In the genomic region with DNA sequence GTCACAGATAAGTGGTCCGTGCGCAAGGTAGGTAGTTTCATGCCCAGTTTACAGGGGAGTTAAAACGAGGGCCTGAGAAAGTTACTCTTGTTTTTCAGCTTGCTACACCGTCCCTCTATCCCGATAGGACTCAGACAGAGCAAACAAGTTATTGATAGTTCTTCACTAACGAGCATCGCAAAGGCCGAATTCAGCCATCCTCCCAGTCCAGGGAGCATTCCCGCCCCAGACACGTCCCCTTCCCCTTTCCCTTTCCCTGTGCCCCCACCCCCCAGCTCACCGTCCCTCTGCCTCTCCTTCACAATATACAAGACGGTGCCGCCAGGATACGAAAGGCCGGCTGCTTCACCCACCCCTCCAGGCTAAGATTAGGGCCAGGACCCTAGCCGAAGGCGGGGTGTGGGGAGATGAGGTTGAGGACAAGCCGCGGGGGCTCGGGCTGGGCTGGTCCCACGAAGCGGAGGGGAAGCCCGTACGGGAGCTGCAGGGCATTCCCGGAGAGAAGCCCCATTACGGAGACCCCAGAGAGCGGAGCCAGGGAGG, we compare ENCODE assay signal across 7 cellular contexts. TPM values are rescaled to one million over a fixed set of nuclear protein-coding genes. Genes with fewer than 3 reads are reported as not detected.
DNase-seq lines count a peak whose midpoint lies in the region; ATAC-seq, FAIRE-seq and TF ChIP-seq lines count a peak whose summit lies in the region.

No MANE protein-coding gene starts in this region.

- DNase-seq in GM19239 (ENCODE audit: insufficient read length, low spot score), result no peak
- no peak for DNase-seq in Karpas-422
- peak in 1 of 2 donors; percentile 19 for DNase-seq in breast epithelium (ENCODE audit: low spot score in 2 of 2)
- no peak for DNase-seq in HepG2 (ENCODE audit: low spot score)
- DNase-seq in thyroid gland, result peak; percentile 15
- DNase-seq in SW 1271 (lab: John Stamatoyannopoulos, UW), result no peak
- no peak for DNase-seq in stimulated activated CD4-positive, alpha-beta T cell treated with anti-CD3 and anti-CD28 coated beads, Interleukin-12 subunit alpha, Interleukin-12 subunit beta, amount 100 ng/mL, for 4 hours

- POLR2A ChIA-PET in HepG2 (lab: Yijun Ruan, JAX), result interaction anchor here (0.7 to 3.9 kb wide), 10 partner anchors 9 to 176 kb away, joined by 3 to 37 read pairs (median 9); a partner anchor contains a TSS

- intact Hi-C loops in breast epithelium (cut with DNase I; ENCODE audit: low total_unique reads) (no loop called here), HepG2 (cut with micrococcal nuclease; ENCODE audit: unreplicated experiment) (no loop called here), thyroid gland (cut with DNase I) (no loop called here)

- H3K27me3 ChIP-seq in Karpas-422 (ENCODE audit: low read length), result no peaks in the 10 kb centered on the region
- H3K27me3 ChIP-seq in breast epithelium, result no peaks in the 10 kb centered on the region
- peaks cover 3 to 6% of the 10 kb centered on the region in 2 experiments; a peak in 4 of 5 replicates for H3K27me3 ChIP-seq in HepG2 (ENCODE audit: control insufficient read depth in 1 of 2, insufficient read depth in 2 of 2, low read length in 2 of 2)
- H3K27me3 ChIP-seq in thyroid gland, result no peaks in the 10 kb centered on the region

- H3K79me2 ChIP-seq in Karpas-422 (ENCODE audit: low read length) (peaks cover 50% of the 10 kb centered on the region), HepG2 (ENCODE audit: insufficient read depth, low read length) (peaks cover 40% of the 10 kb centered on the region)

- no peaks in the 10 kb centered on the region for H3K9me2 ChIP-seq in Karpas-422 (replicated peaks; ENCODE audit: insufficient read depth, low read length)

- CTCF ChIA-PET in HepG2 (lab: Yijun Ruan, JAX; ENCODE audit: low intra/inter-chr PET ratio, low total read pairs), result no interaction called here

- H3K9me3 ChIP-seq in Karpas-422 (ENCODE audit: low read length) (no peaks in the 10 kb centered on the region), breast epithelium (no peaks in the 10 kb centered on the region), HepG2 (ENCODE audit: low read length) (no peaks in the 10 kb centered on the region), thyroid gland (no peaks in the 10 kb centered on the region)

- H2AFZ ChIP-seq in Karpas-422 (ENCODE audit: low read length) (peak overlapping the region; percentile 72; the same call in 1 of the 2 replicates), HepG2 (ENCODE audit: low read length) (no peak overlapping the region)

- FAIRE-seq in GM19239 (lab: Jason Lieb, UNC), result peak; percentile 26
- no peak for FAIRE-seq in HepG2 (lab: Jason Lieb, UNC)

- peak overlapping the region; percentile 91 for H3K4me2 ChIP-seq in Karpas-422 (ENCODE audit: low read depth, low read length, poor library complexity, severe bottlenecking)
- peak overlapping the region; percentile 89 for H3K4me2 ChIP-seq in HepG2 (ENCODE audit: low read depth, low read length)

- ATAC-seq in HepG2, result peak; percentile 50

- TF ChIP-seq CTCF in breast epithelium (IDR thresholded peaks at IDR 0.05) (no peak), HepG2 (CRISPR knock-in tag; IDR thresholded peaks at IDR 0.05) (no peak), thyroid gland (IDR thresholded peaks at IDR 0.05) (no peak)

- no peak for TF ChIP-seq RAD21 in HepG2 (CRISPR knock-in tag; IDR thresholded peaks at IDR 0.05)

- H3K4me3 ChIP-seq in Karpas-422 (ENCODE audit: low read length), result peak overlapping the region; percentile 91
- peak overlapping the region; percentile 83 to 97 (median 93) for H3K4me3 ChIP-seq in breast epithelium
- peak overlapping the region; percentile 76 to 91 (median 87) for H3K4me3 ChIP-seq in HepG2 (replicated peaks in 1 of 3; ENCODE audit: insufficient read depth in 1 of 3, low read depth in 2 of 3, low read length in 3 of 3)
- H3K4me3 ChIP-seq in thyroid gland (replicated peaks in 1 of 3), result peak overlapping the region; percentile 57 to 99 (median 97)

- in situ Hi-C loops in HepG2 (cut with HindIII; ENCODE audit: extremely low pct_ligation_motif_present, low pct_unique_long_range_greater_than_20kb), result no loop called here

- peaks cover 13% of the 10 kb centered on the region; the same call in 1 of the 2 replicates for H4K20me1 ChIP-seq in Karpas-422 (ENCODE audit: insufficient read depth, low read depth, low read length)
- peaks cover 9% of the 10 kb centered on the region; the same call in 1 of the 2 replicates for H4K20me1 ChIP-seq in HepG2 (ENCODE audit: insufficient read depth, low read length)

- no peak for TF ChIP-seq EP300 in HepG2 (IDR thresholded peaks at IDR 0.05; ENCODE audit: low read depth in 2 of 2, low read length in 2 of 2)
- no peak for TF ChIP-seq EP300 in HepG2 (CRISPR knock-in tag; IDR thresholded peaks at IDR 0.05; ENCODE audit: borderline replicate concordance)

- peak overlapping the region; percentile 91 for H3K9ac ChIP-seq in Karpas-422 (ENCODE audit: low read length)
- peak overlapping the region; percentile 84 for H3K9ac ChIP-seq in HepG2 (ENCODE audit: insufficient read depth, low read depth, low read length)

- peaks cover 44% of the 10 kb centered on the region for H3K4me1 ChIP-seq in Karpas-422 (ENCODE audit: low read length)
- no peaks in the 10 kb centered on the region for H3K4me1 ChIP-seq in breast epithelium
- peaks cover 43% of the 10 kb centered on the region for H3K4me1 ChIP-seq in HepG2 (ENCODE audit: insufficient read depth, low read length)
- peaks cover 14 to 25% of the 10 kb centered on the region in 2 donors for H3K4me1 ChIP-seq in thyroid gland

- TSS peak; percentile 85 for BruUV-seq in HepG2 (replicated peaks; lab: Mats Ljungman, UMichigan)

- TF ChIP-seq POLR2A in breast epithelium (IDR thresholded peaks at IDR 0.05), result no peak
- TF ChIP-seq POLR2A in HepG2 (IDR thresholded peaks at IDR 0.05; ENCODE audit: insufficient read depth in 1 of 2, low read depth in 2 of 2, low read length in 2 of 2), result no peak
- no peak for TF ChIP-seq POLR2A in thyroid gland (IDR thresholded peaks at IDR 0.05)

- H3K36me3 ChIP-seq in Karpas-422 (ENCODE audit: insufficient read depth, low read length) (peaks cover 17% of the 10 kb centered on the region; the same call in 1 of the 2 replicates), breast epithelium (no peaks in the 10 kb centered on the region), HepG2 (replicated peaks in 1 of 2; ENCODE audit: control insufficient read depth in 1 of 2, insufficient read depth in 2 of 2, low read length in 2 of 2) (peaks cover 3 to 28% of the 10 kb centered on the region in 2 experiments), thyroid gland (peaks cover 0 to 3% of the 10 kb centered on the region in 2 donors)

- H3K27ac ChIP-seq in Karpas-422 (ENCODE audit: low read length) (peak overlapping the region; percentile 92), breast epithelium (peak overlapping the region; percentile 78 to 79), HepG2 (ENCODE audit: extremely low read length, insufficient read depth, low read length) (peak overlapping the region; percentile 60), thyroid gland (peak overlapping the region in 2 of 3 donors; percentile 25 to 69)

- 1% methylated on average over 27 of the region's 27 CpGs for WGBS in HepG2 (ENCODE audit: low lambda C conversion rate)
- WGBS in thyroid gland, 2 donors, result 2 to 4% methylated on average over 16 to 27 of the region's 27 CpGs

RNA-seq across cellular contexts. Expression of a gene that starts 0.6 kb away (rescaled TPM):
- 40.8 and 57.5 TPM in 2 replicates for total RNA-seq in Karpas-422 (2014; rRNA removed; shearing (Covaris generic); ENCODE audit: low replicate concordance)
- total RNA-seq in breast epithelium (100 to 1,000 TPM in 1 of 3 donors, 10 to 100 TPM in 2; 82.2 to 102 (median 90.7) TPM), HepG2 (2016; rRNA removed; fragmentation: Illumina TruSeq; extraction: Trizol) (63.6 and 81.6 TPM in 2 replicates), thyroid gland (100 to 1,000 TPM; 107 to 134 (median 119) TPM)
- 31.6 and 37.8 TPM in 2 replicates for total RNA-seq in HepG2 (2016; cell fraction: cytosol; rRNA removed; fragmentation: Illumina TruSeq; extraction: Trizol; ENCODE audit: low read depth)
- total RNA-seq in HepG2 (2016; cell fraction: insoluble cytoplasmic fraction; rRNA removed; fragmentation: Illumina TruSeq; extraction: Trizol), result 65.9 and 72.9 TPM in 2 replicates
- total RNA-seq in HepG2 (2016; cell fraction: membrane; rRNA removed; fragmentation: Illumina TruSeq; extraction: Trizol), result 115 and 123 TPM in 2 replicates
- total RNA-seq in HepG2 (2016; cell fraction: nucleus; rRNA removed; fragmentation: Illumina TruSeq; extraction: Trizol), result 36.2 and 40.9 TPM in 2 replicates
- 103 and 115 TPM in 2 replicates for polyA plus RNA-seq in HepG2 (2011; rRNA removed)
- 101 and 112 TPM in 2 replicates for polyA plus RNA-seq in HepG2 (2011; cell fraction: cytosol; rRNA removed)
- 49.0 and 59.8 TPM in 2 replicates for polyA plus RNA-seq in HepG2 (2011; cell fraction: nucleus; rRNA removed)
- polyA plus RNA-seq in HepG2 (2012), result 74.1 and 79.3 TPM in 2 replicates
- polyA plus RNA-seq in HepG2 (2016; cell fraction: cytosol; fragmentation: Illumina TruSeq; extraction: Trizol; ENCODE audit: low read depth), result 37.9 and 44.6 TPM in 2 replicates
- polyA plus RNA-seq in HepG2 (2016; cell fraction: insoluble cytoplasmic fraction; fragmentation: Illumina TruSeq; extraction: Trizol; ENCODE audit: low read depth), result 95.8 and 106 TPM in 2 replicates
- polyA plus RNA-seq in HepG2 (2016; cell fraction: membrane; fragmentation: Illumina TruSeq; extraction: Trizol; ENCODE audit: low read depth), result 126 and 130 TPM in 2 replicates
- 74.2 and 82.1 TPM in 2 replicates for polyA plus RNA-seq in HepG2 (2016; cell fraction: nucleus; fragmentation: Illumina TruSeq; extraction: Trizol; ENCODE audit: insufficient read depth, low read depth)
- 90.9 and 162 TPM in 2 replicates for polyA minus RNA-seq in HepG2 (2011; rRNA and poly(A)+ RNA removed; ENCODE audit: low replicate concordance)
- polyA minus RNA-seq in HepG2 (2011; cell fraction: cytosol; rRNA and poly(A)+ RNA removed), result 54.6 and 59.7 TPM in 2 replicates
- 37.3 and 54.8 TPM in 2 replicates for polyA minus RNA-seq in HepG2 (2011; cell fraction: nucleus; rRNA and poly(A)+ RNA removed)

RNA-seq across cellular contexts. Expression of a gene that starts 4.3 kb away (rescaled TPM):
- 4.8 and 5.8 TPM in 2 replicates for total RNA-seq in Karpas-422 (2014; rRNA removed; shearing (Covaris generic); ENCODE audit: low replicate concordance)
- total RNA-seq in breast epithelium (10 to 100 TPM in 1 of 3 donors, 1 to 10 TPM in 2; 5.6 to 17.7 (median 6.6) TPM), HepG2 (2016; rRNA removed; fragmentation: Illumina TruSeq; extraction: Trizol) (0.01 and 0.18 TPM in 2 replicates), thyroid gland (10 to 100 TPM in 1 of 4 donors, 1 to 10 TPM in 3; 2.1 to 11.0 (median 2.8) TPM)
- 1.1 TPM in 1 of 2 replicates, not detected in the other for total RNA-seq in HepG2 (2016; cell fraction: cytosol; rRNA removed; fragmentation: Illumina TruSeq; extraction: Trizol; ENCODE audit: low read depth)
- 0.45 TPM in 1 of 2 replicates, not detected in the other for total RNA-seq in HepG2 (2016; cell fraction: insoluble cytoplasmic fraction; rRNA removed; fragmentation: Illumina TruSeq; extraction: Trizol)
- 0.93 and 0.96 TPM in 2 replicates for total RNA-seq in HepG2 (2016; cell fraction: membrane; rRNA removed; fragmentation: Illumina TruSeq; extraction: Trizol)
- total RNA-seq in HepG2 (2016; cell fraction: nucleus; rRNA removed; fragmentation: Illumina TruSeq; extraction: Trizol), result 0.53 TPM in 1 of 2 replicates, not detected in the other
- polyA plus RNA-seq in HepG2 (2011; rRNA removed), result 0.22 and 0.50 TPM in 2 replicates
- under 0.01 and 0.01 TPM in 2 replicates for polyA plus RNA-seq in HepG2 (2011; cell fraction: cytosol; rRNA removed)
- polyA plus RNA-seq in HepG2 (2011; cell fraction: nucleus; rRNA removed), result 0.02 and 0.03 TPM in 2 replicates
- polyA plus RNA-seq in HepG2 (2012), result 0.05 and 0.07 TPM in 2 replicates
- 0.51 and 1.6 TPM in 2 replicates for polyA plus RNA-seq in HepG2 (2016; cell fraction: cytosol; fragmentation: Illumina TruSeq; extraction: Trizol; ENCODE audit: low read depth)
- polyA plus RNA-seq in HepG2 (2016; cell fraction: insoluble cytoplasmic fraction; fragmentation: Illumina TruSeq; extraction: Trizol; ENCODE audit: low read depth), result not detected in 2 replicates
- 1.5 TPM in 1 of 2 replicates, not detected in the other for polyA plus RNA-seq in HepG2 (2016; cell fraction: membrane; fragmentation: Illumina TruSeq; extraction: Trizol; ENCODE audit: low read depth)
- polyA plus RNA-seq in HepG2 (2016; cell fraction: nucleus; fragmentation: Illumina TruSeq; extraction: Trizol; ENCODE audit: insufficient read depth, low read depth), result 0.05 TPM in 1 of 2 replicates, not detected in the other
- polyA minus RNA-seq in HepG2 (2011; rRNA and poly(A)+ RNA removed; ENCODE audit: low replicate concordance), result 0.02 and 0.22 TPM in 2 replicates
- polyA minus RNA-seq in HepG2 (2011; cell fraction: cytosol; rRNA and poly(A)+ RNA removed), result 0.79 TPM in 1 of 2 replicates, not detected in the other
- polyA minus RNA-seq in HepG2 (2011; cell fraction: nucleus; rRNA and poly(A)+ RNA removed), result under 0.01 TPM in 2 replicates

RNA-seq across cellular contexts. Expression of a gene that starts 27.4 kb away (rescaled TPM):
- 19.8 and 57.5 TPM in 2 replicates for total RNA-seq in Karpas-422 (2014; rRNA removed; shearing (Covaris generic); ENCODE audit: low replicate concordance)
- total RNA-seq in breast epithelium (10 to 100 TPM in 2 of 3 donors, 1 to 10 TPM in 1; 8.5 to 13.8 (median 12.4) TPM), HepG2 (2016; rRNA removed; fragmentation: Illumina TruSeq; extraction: Trizol) (48.4 and 58.4 TPM in 2 replicates), thyroid gland (10 to 100 TPM in 2 of 4 donors, 1 to 10 TPM in 2; 4.7 to 13.7 (median 8.2) TPM)
- total RNA-seq in HepG2 (2016; cell fraction: cytosol; rRNA removed; fragmentation: Illumina TruSeq; extraction: Trizol; ENCODE audit: low read depth), result 19.8 and 25.4 TPM in 2 replicates
- total RNA-seq in HepG2 (2016; cell fraction: insoluble cytoplasmic fraction; rRNA removed; fragmentation: Illumina TruSeq; extraction: Trizol), result 51.5 and 62.4 TPM in 2 replicates
- total RNA-seq in HepG2 (2016; cell fraction: membrane; rRNA removed; fragmentation: Illumina TruSeq; extraction: Trizol), result 31.1 and 36.0 TPM in 2 replicates
- total RNA-seq in HepG2 (2016; cell fraction: nucleus; rRNA removed; fragmentation: Illumina TruSeq; extraction: Trizol), result 38.3 and 50.4 TPM in 2 replicates
- 43.3 and 45.9 TPM in 2 replicates for polyA plus RNA-seq in HepG2 (2011; rRNA removed)
- 43.5 and 48.0 TPM in 2 replicates for polyA plus RNA-seq in HepG2 (2011; cell fraction: cytosol; rRNA removed)
- 49.8 and 55.0 TPM in 2 replicates for polyA plus RNA-seq in HepG2 (2011; cell fraction: nucleus; rRNA removed)
- 36.0 and 45.5 TPM in 2 replicates for polyA plus RNA-seq in HepG2 (2012)
- polyA plus RNA-seq in HepG2 (2016; cell fraction: cytosol; fragmentation: Illumina TruSeq; extraction: Trizol; ENCODE audit: low read depth), result 20.0 and 21.6 TPM in 2 replicates
- 99.0 and 104 TPM in 2 replicates for polyA plus RNA-seq in HepG2 (2016; cell fraction: insoluble cytoplasmic fraction; fragmentation: Illumina TruSeq; extraction: Trizol; ENCODE audit: low read depth)
- 29.9 and 32.3 TPM in 2 replicates for polyA plus RNA-seq in HepG2 (2016; cell fraction: membrane; fragmentation: Illumina TruSeq; extraction: Trizol; ENCODE audit: low read depth)
- 76.6 and 84.9 TPM in 2 replicates for polyA plus RNA-seq in HepG2 (2016; cell fraction: nucleus; fragmentation: Illumina TruSeq; extraction: Trizol; ENCODE audit: insufficient read depth, low read depth)
- 16.4 and 48.3 TPM in 2 replicates for polyA minus RNA-seq in HepG2 (2011; rRNA and poly(A)+ RNA removed; ENCODE audit: low replicate concordance)
- 10.2 and 15.5 TPM in 2 replicates for polyA minus RNA-seq in HepG2 (2011; cell fraction: cytosol; rRNA and poly(A)+ RNA removed)
- polyA minus RNA-seq in HepG2 (2011; cell fraction: nucleus; rRNA and poly(A)+ RNA removed), result 37.8 and 42.2 TPM in 2 replicates

RNA-seq across cellular contexts. Expression of a gene that starts 27.6 kb away (rescaled TPM):
- 146 and 207 TPM in 2 replicates for total RNA-seq in Karpas-422 (2014; rRNA removed; shearing (Covaris generic); ENCODE audit: low replicate concordance)
- total RNA-seq in breast epithelium, result 100 to 1,000 TPM in 1 of 3 donors, 10 to 100 TPM in 2; 68.5 to 134 (median 80.2) TPM
- 89.2 and 95.7 TPM in 2 replicates for total RNA-seq in HepG2 (2016; rRNA removed; fragmentation: Illumina TruSeq; extraction: Trizol)
- 64.5 and 65.6 TPM in 2 replicates for total RNA-seq in HepG2 (2016; cell fraction: cytosol; rRNA removed; fragmentation: Illumina TruSeq; extraction: Trizol; ENCODE audit: low read depth)
- total RNA-seq in HepG2 (2016; cell fraction: insoluble cytoplasmic fraction; rRNA removed; fragmentation: Illumina TruSeq; extraction: Trizol), result 87.9 and 107 TPM in 2 replicates
- 112 and 135 TPM in 2 replicates for total RNA-seq in HepG2 (2016; cell fraction: membrane; rRNA removed; fragmentation: Illumina TruSeq; extraction: Trizol)
- 38.9 and 40.5 TPM in 2 replicates for total RNA-seq in HepG2 (2016; cell fraction: nucleus; rRNA removed; fragmentation: Illumina TruSeq; extraction: Trizol)
- polyA plus RNA-seq in HepG2 (2011; rRNA removed), result 146 TPM in 2 replicates
- 171 and 302 TPM in 2 replicates for polyA plus RNA-seq in HepG2 (2011; cell fraction: cytosol; rRNA removed)
- polyA plus RNA-seq in HepG2 (2011; cell fraction: nucleus; rRNA removed), result 77.0 and 77.1 TPM in 2 replicates
- 133 and 141 TPM in 2 replicates for polyA plus RNA-seq in HepG2 (2012)
- 151 and 159 TPM in 2 replicates for polyA plus RNA-seq in HepG2 (2016; cell fraction: cytosol; fragmentation: Illumina TruSeq; extraction: Trizol; ENCODE audit: low read depth)
- polyA plus RNA-seq in HepG2 (2016; cell fraction: insoluble cytoplasmic fraction; fragmentation: Illumina TruSeq; extraction: Trizol; ENCODE audit: low read depth), result 220 and 222 TPM in 2 replicates
- 239 and 256 TPM in 2 replicates for polyA plus RNA-seq in HepG2 (2016; cell fraction: membrane; fragmentation: Illumina TruSeq; extraction: Trizol; ENCODE audit: low read depth)
- polyA plus RNA-seq in HepG2 (2016; cell fraction: nucleus; fragmentation: Illumina TruSeq; extraction: Trizol; ENCODE audit: insufficient read depth, low read depth), result 118 and 123 TPM in 2 replicates
- polyA minus RNA-seq in HepG2 (2011; rRNA and poly(A)+ RNA removed; ENCODE audit: low replicate concordance), result 148 and 164 TPM in 2 replicates
- polyA minus RNA-seq in HepG2 (2011; cell fraction: cytosol; rRNA and poly(A)+ RNA removed), result 70.4 and 91.9 TPM in 2 replicates
- 33.3 and 40.7 TPM in 2 replicates for polyA minus RNA-seq in HepG2 (2011; cell fraction: nucleus; rRNA and poly(A)+ RNA removed)
- 100 to 1,000 TPM; 112 to 188 (median 138) TPM for total RNA-seq in thyroid gland

RNA-seq across cellular contexts. Expression of a gene that starts 55.4 kb away (rescaled TPM):
- total RNA-seq in Karpas-422 (2014; rRNA removed; shearing (Covaris generic); ENCODE audit: low replicate concordance), result 31.7 and 78.9 TPM in 2 replicates
- total RNA-seq in breast epithelium, result 100 to 1,000 TPM in 2 of 3 donors, 10 to 100 TPM in 1; 91.0 to 122 (median 121) TPM
- total RNA-seq in HepG2 (2016; rRNA removed; fragmentation: Illumina TruSeq; extraction: Trizol), result 30.7 and 33.8 TPM in 2 replicates
- total RNA-seq in HepG2 (2016; cell fraction: cytosol; rRNA removed; fragmentation: Illumina TruSeq; extraction: Trizol; ENCODE audit: low read depth), result 29.6 and 37.0 TPM in 2 replicates
- 31.5 and 34.4 TPM in 2 replicates for total RNA-seq in HepG2 (2016; cell fraction: insoluble cytoplasmic fraction; rRNA removed; fragmentation: Illumina TruSeq; extraction: Trizol)
- total RNA-seq in HepG2 (2016; cell fraction: membrane; rRNA removed; fragmentation: Illumina TruSeq; extraction: Trizol), result 33.2 and 41.2 TPM in 2 replicates
- 15.1 and 15.7 TPM in 2 replicates for total RNA-seq in HepG2 (2016; cell fraction: nucleus; rRNA removed; fragmentation: Illumina TruSeq; extraction: Trizol)
- 23.3 and 24.8 TPM in 2 replicates for polyA plus RNA-seq in HepG2 (2011; rRNA removed)
- polyA plus RNA-seq in HepG2 (2011; cell fraction: cytosol; rRNA removed), result 27.1 and 35.6 TPM in 2 replicates
- polyA plus RNA-seq in HepG2 (2011; cell fraction: nucleus; rRNA removed), result 29.2 and 30.5 TPM in 2 replicates
- polyA plus RNA-seq in HepG2 (2012), result 14.8 and 24.0 TPM in 2 replicates
- polyA plus RNA-seq in HepG2 (2016; cell fraction: cytosol; fragmentation: Illumina TruSeq; extraction: Trizol; ENCODE audit: low read depth), result 31.8 and 36.4 TPM in 2 replicates
- polyA plus RNA-seq in HepG2 (2016; cell fraction: insoluble cytoplasmic fraction; fragmentation: Illumina TruSeq; extraction: Trizol; ENCODE audit: low read depth), result 30.6 and 31.4 TPM in 2 replicates
- 32.7 and 36.2 TPM in 2 replicates for polyA plus RNA-seq in HepG2 (2016; cell fraction: membrane; fragmentation: Illumina TruSeq; extraction: Trizol; ENCODE audit: low read depth)
- 28.4 and 29.1 TPM in 2 replicates for polyA plus RNA-seq in HepG2 (2016; cell fraction: nucleus; fragmentation: Illumina TruSeq; extraction: Trizol; ENCODE audit: insufficient read depth, low read depth)
- 13.8 and 44.3 TPM in 2 replicates for polyA minus RNA-seq in HepG2 (2011; rRNA and poly(A)+ RNA removed; ENCODE audit: low replicate concordance)
- 9.0 and 12.0 TPM in 2 replicates for polyA minus RNA-seq in HepG2 (2011; cell fraction: cytosol; rRNA and poly(A)+ RNA removed)
- polyA minus RNA-seq in HepG2 (2011; cell fraction: nucleus; rRNA and poly(A)+ RNA removed), result 7.7 and 8.2 TPM in 2 replicates
- total RNA-seq in thyroid gland, result 100 to 1,000 TPM in 3 of 4 donors, 10 to 100 TPM in 1; 95.2 to 139 (median 112) TPM

Comparison
In these comparisons a context has a peak if more than half of its experiments do, and no peak if none do; other contexts are left out.
1. DNase-seq: peak in thyroid gland (2 of 2); none in GM19239 (single experiment), Karpas-422 (single experiment), HepG2 (single experiment), SW 1271 (0 of 2) and stimulated activated CD4-positive, alpha-beta T cell treated with anti-CD3 and anti-CD28 coated beads, Interleukin-12 subunit alpha, Interleukin-12 subunit beta, amount 100 ng/mL, for 4 hours (single experiment).
2. Peak in every context shown above with its lines, with median percentiles within 50 percentile points of each other: H3K27ac ChIP-seq and H3K4me3 ChIP-seq.